In the genomic region with DNA sequence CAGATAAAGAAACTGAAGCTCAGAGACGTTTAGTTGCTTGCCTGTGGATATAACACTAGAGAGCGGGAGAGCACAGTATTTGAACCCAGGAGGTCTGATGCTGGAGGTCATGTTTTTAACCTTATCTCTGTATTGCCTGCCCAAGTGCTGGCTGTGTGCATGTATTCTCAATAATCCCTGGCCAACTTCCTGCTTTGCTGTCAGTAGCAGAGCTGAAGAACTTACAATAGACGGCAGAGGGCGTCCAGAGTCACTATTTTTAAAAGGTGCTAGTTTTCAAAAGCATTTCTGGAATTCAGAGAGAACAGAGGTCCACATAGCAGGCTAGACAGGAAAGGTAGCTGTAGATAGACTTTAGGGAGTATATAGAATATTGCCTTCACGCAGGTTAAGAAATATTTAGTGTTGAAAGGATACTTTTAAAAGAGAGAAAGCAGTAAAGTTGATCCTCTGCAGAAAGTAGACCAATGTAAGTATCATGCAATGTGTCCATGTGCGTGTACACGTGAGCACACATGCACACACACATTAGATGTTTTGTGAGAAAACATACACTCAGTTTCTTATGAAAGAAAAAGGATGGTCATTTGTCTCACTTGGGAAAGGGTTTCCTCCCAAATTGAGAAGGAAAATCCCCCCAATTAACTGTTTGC, we compare ENCODE assay signal across 8 cellular contexts. TPM values are rescaled to one million over a fixed set of nuclear protein-coding genes. Genes with fewer than 3 reads are reported as not detected.
A peak's percentile ranks its signal among the peaks of the same experiment; 100 is the strongest.
DNase-seq lines count a peak whose midpoint lies in the region; ATAC-seq, FAIRE-seq and TF ChIP-seq lines count a peak whose summit lies in the region.

No MANE protein-coding gene starts in this region.

- H3K4me3 ChIP-seq in LNCaP clone FGC (ENCODE audit: low read depth, low read length) (no peak overlapping the region), mammary epithelial cell (replicated peaks in 1 of 3; ENCODE audit: insufficient read depth in 1 of 3, low read depth in 2 of 3, low read length in 3 of 3) (no peak overlapping the region), keratinocyte (ENCODE audit: control insufficient read depth in 2 of 3, extremely low read depth in 1 of 3, insufficient read depth in 2 of 3, low read depth in 1 of 3, low read length in 3 of 3) (no peak overlapping the region)

- H3K4me2 ChIP-seq in mammary epithelial cell (ENCODE audit: insufficient read depth, low read depth, low read length): no peak overlapping the region
- H3K4me2 ChIP-seq in keratinocyte (ENCODE audit: control insufficient read depth, extremely low read depth, insufficient read depth, low read depth, low read length): peak overlapping the region; percentile 10

- DNase-seq in NCI-H187 treated with DMSO at 0.1 percent for 48 hours (lab: John Stamatoyannopoulos, UW) (peak; percentile 48), NCI-H187 (lab: John Stamatoyannopoulos, UW) (no peak), LNCaP clone FGC (ENCODE audit: low read depth) (peak; percentile 63), SHP77 (lab: John Stamatoyannopoulos, UW) (peak; percentile 48 to 68), mammary epithelial cell (peak; percentile 61), keratinocyte (ENCODE audit: low read depth, low spot score) (no peak)
- peak; percentile 3 for DNase-seq in stimulated activated CD4-positive, alpha-beta T cell treated with anti-CD3 and anti-CD28 coated beads, Interleukin-2, amount 100 ng/mL, for 48 hours

- peak; percentile 73 for FAIRE-seq in keratinocyte (lab: Jason Lieb, UNC)

- H3K27me3 ChIP-seq in mammary epithelial cell (ENCODE audit: insufficient read depth, low read length): no peaks in the 10 kb centered on the region
- H3K27me3 ChIP-seq in keratinocyte (ENCODE audit: control insufficient read depth, extremely low read depth, insufficient read depth, low read length): no peaks in the 10 kb centered on the region

- TF ChIP-seq CTCF in LNCaP clone FGC (IDR thresholded peaks at IDR 0.05; ENCODE audit: control insufficient read depth, extremely low read depth, insufficient read depth) (peak; percentile 86), mammary epithelial cell (conservative IDR thresholded peaks at IDR 0.05 in 1 of 2, IDR thresholded peaks at IDR 0.05 in 1 of 2; ENCODE audit: extremely low read depth in 1 of 2, insufficient read depth in 1 of 2, low read depth in 1 of 2, low read length in 2 of 2) (peak; percentile 75 to 81), keratinocyte (optimal IDR thresholded peaks at IDR 0.05 in 1 of 3, IDR thresholded peaks at IDR 0.05 in 1 of 3, conservative IDR thresholded peaks at IDR 0.05 in 1 of 3; ENCODE audit: extremely low read depth in 1 of 3, insufficient read depth in 2 of 3, low read length in 3 of 3) (peak; percentile 66 to 78 (median 70))

- H3K79me2 ChIP-seq in mammary epithelial cell (ENCODE audit: insufficient read depth, low read length): no peaks in the 10 kb centered on the region
- H3K79me2 ChIP-seq in keratinocyte (ENCODE audit: control insufficient read depth, insufficient read depth, low read length): no peaks in the 10 kb centered on the region

- H3K36me3 ChIP-seq in mammary epithelial cell (ENCODE audit: insufficient read depth, low read length) (no peaks in the 10 kb centered on the region), keratinocyte (ENCODE audit: control insufficient read depth in 2 of 2, extremely low read depth in 1 of 2, insufficient read depth in 2 of 2, low read length in 2 of 2) (peaks cover 0 to 11% of the 10 kb centered on the region in 2 experiments)

- 33% methylated on average over 6 of the region's 7 CpGs for WGBS in mammary epithelial cell (ENCODE audit: low coverage, missing lambda C conversion rate)

- no TSS peak for BruUV-seq in mammary epithelial cell (replicated peaks; lab: Mats Ljungman, UMichigan)

- H3K27ac ChIP-seq in mammary epithelial cell (ENCODE audit: insufficient read depth, low read depth, low read length): no peak overlapping the region
- no peak overlapping the region for H3K27ac ChIP-seq in keratinocyte (ENCODE audit: control insufficient read depth, insufficient read depth, low read length)

- CTCF ChIA-PET in mammary epithelial cell (lab: Charles Lee; ENCODE audit: low non-redundant PET): interaction anchor here (0.7 to 1.6 kb wide), 4 partner anchors 19 to 157 kb away, joined by 3 to 18 read pairs (median 4); no protein-coding TSS in a partner anchor

- peaks cover 49% of the 10 kb centered on the region for H3K4me1 ChIP-seq in mammary epithelial cell (ENCODE audit: insufficient read depth, low read length)
- H3K4me1 ChIP-seq in keratinocyte (ENCODE audit: control insufficient read depth, extremely low read depth, insufficient read depth, low read length): peaks cover 45% of the 10 kb centered on the region

- dilution Hi-C loops in mammary epithelial cell (cut with HindIII; ENCODE audit: low sequenced_read_pairs): loop anchor here (25.0 kb wide), 1 partner anchor 446 kb away; the partner anchor contains the start of gene TNPO1
- dilution Hi-C loops in keratinocyte (cut with MboI; ENCODE audit: extremely low pct_ligation_motif_present, low sequenced_read_pairs): no loop called here

- no peaks in the 10 kb centered on the region for H3K9me3 ChIP-seq in mammary epithelial cell (replicated peaks; ENCODE audit: insufficient read depth, low read length)
- no peaks in the 10 kb centered on the region for H3K9me3 ChIP-seq in keratinocyte (ENCODE audit: control insufficient read depth, low read depth, low read length)

- in situ Hi-C loops in mammary epithelial cell (cut with MboI; ENCODE audit: low sequenced_read_pairs in 2 of 2): no loop called here

- ATAC-seq in GM21825 (IDR thresholded peaks at IDR 0.05; ENCODE audit: unreplicated experiment): peak; percentile 80

- H4K20me1 ChIP-seq in mammary epithelial cell (ENCODE audit: insufficient read depth, low read length) (no peaks in the 10 kb centered on the region), keratinocyte (ENCODE audit: control insufficient read depth, extremely low read depth, insufficient read depth, low read length) (no peaks in the 10 kb centered on the region)

- no peaks in the 10 kb centered on the region for H3K9me1 ChIP-seq in keratinocyte (ENCODE audit: control insufficient read depth, extremely low read depth, insufficient read depth, low read length)

- intact Hi-C loops in mammary epithelial cell (cut with micrococcal nuclease): loop anchor here (1.0 to 10.0 kb wide), 7 partner anchors 22 to 478 kb away; no protein-coding TSS in a partner anchor

- H3K9ac ChIP-seq in mammary epithelial cell (ENCODE audit: insufficient read depth, low read length) (no peak overlapping the region), keratinocyte (ENCODE audit: control insufficient read depth, extremely low read depth, insufficient read depth, low read length) (peak overlapping the region; percentile 6)

- H2AFZ ChIP-seq in mammary epithelial cell (ENCODE audit: low read depth, low read length) (peak overlapping the region; percentile 49), keratinocyte (ENCODE audit: control insufficient read depth, low read length) (peak overlapping the region; percentile 27)

RNA-seq across cellular contexts. Expression of gene PTCD2, which starts 46.3 kb away (rescaled TPM):
- total RNA-seq in mammary epithelial cell: 10 to 100 TPM; 12.5 to 19.4 TPM
- polyA plus RNA-seq in mammary epithelial cell: 9.9 TPM
- 8.0 TPM for polyA minus RNA-seq in mammary epithelial cell
- polyA plus RNA-seq in keratinocyte: 9.9 to 13.1 TPM (median 11.5 TPM) in 3 replicates
- polyA plus RNA-seq in keratinocyte (2011; ENCODE audit: low read depth): 6.4 TPM
- polyA plus RNA-seq in keratinocyte (2011; cell fraction: cytosol; rRNA removed): 6.9 and 12.8 TPM in 2 replicates
- 17.7 and 18.9 TPM in 2 replicates for polyA plus RNA-seq in keratinocyte (2011; cell fraction: nucleus; rRNA removed)
- polyA plus RNA-seq in keratinocyte (2012; ENCODE audit: low replicate concordance): 6.1 and 6.9 TPM in 2 replicates
- 7.0 to 13.2 TPM (median 9.0 TPM) in 3 replicates for polyA minus RNA-seq in keratinocyte
- polyA minus RNA-seq in keratinocyte (2011; cell fraction: cytosol; rRNA and poly(A)+ RNA removed): 5.4 TPM
- polyA minus RNA-seq in keratinocyte (2011; cell fraction: nucleus; rRNA and poly(A)+ RNA removed): 4.9 and 9.6 TPM in 2 replicates

RNA-seq across cellular contexts. Expression of gene MRPS27, which starts 46.4 kb away (rescaled TPM):
- total RNA-seq in mammary epithelial cell: 10 to 100 TPM; 68.2 to 74.5 TPM
- polyA plus RNA-seq in mammary epithelial cell (71.3 TPM), keratinocyte (58.9 to 98.7 TPM (median 79.2 TPM) in 3 replicates)
- polyA minus RNA-seq in mammary epithelial cell (75.1 TPM), keratinocyte (68.0 to 132 TPM (median 89.5 TPM) in 3 replicates)
- 17.9 TPM for polyA plus RNA-seq in keratinocyte (2011; ENCODE audit: low read depth)
- 47.8 and 68.7 TPM in 2 replicates for polyA plus RNA-seq in keratinocyte (2011; cell fraction: cytosol; rRNA removed)
- 55.8 and 58.3 TPM in 2 replicates for polyA plus RNA-seq in keratinocyte (2011; cell fraction: nucleus; rRNA removed)
- polyA plus RNA-seq in keratinocyte (2012; ENCODE audit: low replicate concordance): 26.4 and 46.7 TPM in 2 replicates
- polyA minus RNA-seq in keratinocyte (2011; cell fraction: cytosol; rRNA and poly(A)+ RNA removed): 65.4 TPM
- 36.3 and 66.4 TPM in 2 replicates for polyA minus RNA-seq in keratinocyte (2011; cell fraction: nucleus; rRNA and poly(A)+ RNA removed)

Comparison
In these comparisons a context has a peak if more than half of its experiments do, and no peak if none do; other contexts are left out.
1. DNase-seq: peak in NCI-H187 treated with DMSO at 0.1 percent for 48 hours (single experiment), LNCaP clone FGC (single experiment), SHP77 (2 of 2), mammary epithelial cell (single experiment) and stimulated activated CD4-positive, alpha-beta T cell treated with anti-CD3 and anti-CD28 coated beads, Interleukin-2, amount 100 ng/mL, for 48 hours (2 of 2); none in NCI-H187 (0 of 2) and keratinocyte (single experiment).
2. Peak in every context shown above with its lines, with median percentiles within 50 percentile points of each other: CTCF ChIP-seq.